ENCODE assay signal across 1 cellular context in the genomic region with DNA sequence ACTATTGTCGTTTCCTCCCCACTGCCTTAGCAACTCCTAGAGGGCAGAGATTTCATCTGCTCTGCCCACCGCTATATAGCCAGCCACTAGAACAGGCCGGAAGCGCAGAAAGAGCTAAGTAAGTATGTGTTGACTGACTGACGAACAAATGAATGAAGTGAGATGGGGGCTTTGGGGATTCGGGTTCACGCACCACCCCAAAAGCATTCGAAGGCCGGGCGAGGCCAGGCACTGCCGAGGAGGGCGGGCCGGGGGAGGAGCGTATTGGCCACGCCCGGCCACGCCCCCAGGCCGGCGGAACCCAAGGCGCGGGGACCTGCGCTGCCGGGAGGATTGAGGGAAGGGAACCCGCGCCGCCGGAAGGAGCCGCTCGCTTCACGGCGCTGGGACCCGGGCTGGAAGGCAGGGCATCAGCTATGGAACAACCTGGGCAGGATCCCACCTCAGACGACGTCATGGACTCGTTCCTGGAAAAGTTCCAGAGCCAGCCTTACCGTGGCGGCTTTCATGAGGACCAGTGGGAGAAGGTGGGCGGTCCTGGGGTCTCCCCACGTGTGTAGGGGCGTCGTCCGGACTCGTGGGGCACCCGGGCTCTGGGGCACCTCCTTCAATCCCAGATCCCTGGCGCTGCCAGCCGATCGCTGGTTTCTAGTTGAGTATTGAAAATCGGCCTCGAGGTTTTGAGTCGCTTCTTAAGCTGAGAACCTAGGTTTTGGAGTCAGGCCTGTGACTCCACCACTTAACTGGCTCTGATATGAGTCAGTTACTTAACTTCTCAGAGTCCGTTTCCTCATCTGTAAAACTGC.
A peak's percentile ranks its signal among the peaks of the same experiment; 100 is the strongest.
TF ChIP-seq lines count a peak whose summit lies in the region.

A gene with protein sequence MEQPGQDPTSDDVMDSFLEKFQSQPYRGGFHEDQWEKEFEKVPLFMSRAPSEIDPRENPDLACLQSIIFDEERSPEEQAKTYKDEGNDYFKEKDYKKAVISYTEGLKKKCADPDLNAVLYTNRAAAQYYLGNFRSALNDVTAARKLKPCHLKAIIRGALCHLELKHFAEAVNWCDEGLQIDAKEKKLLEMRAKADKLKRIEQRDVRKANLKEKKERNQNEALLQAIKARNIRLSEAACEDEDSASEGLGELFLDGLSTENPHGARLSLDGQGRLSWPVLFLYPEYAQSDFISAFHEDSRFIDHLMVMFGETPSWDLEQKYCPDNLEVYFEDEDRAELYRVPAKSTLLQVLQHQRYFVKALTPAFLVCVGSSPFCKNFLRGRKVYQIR (plus strand): TSS at position 369 of the 806 bp plus-strand sequence. CDS start 48 bp downstream, at position 417.

TF ChIP-seq in HepG2, 621 proteins besides CTCF, POLR2A, EP300 and RAD21 (continued from another document and continues in another):
- TF ChIP-seq, protein P1, sequence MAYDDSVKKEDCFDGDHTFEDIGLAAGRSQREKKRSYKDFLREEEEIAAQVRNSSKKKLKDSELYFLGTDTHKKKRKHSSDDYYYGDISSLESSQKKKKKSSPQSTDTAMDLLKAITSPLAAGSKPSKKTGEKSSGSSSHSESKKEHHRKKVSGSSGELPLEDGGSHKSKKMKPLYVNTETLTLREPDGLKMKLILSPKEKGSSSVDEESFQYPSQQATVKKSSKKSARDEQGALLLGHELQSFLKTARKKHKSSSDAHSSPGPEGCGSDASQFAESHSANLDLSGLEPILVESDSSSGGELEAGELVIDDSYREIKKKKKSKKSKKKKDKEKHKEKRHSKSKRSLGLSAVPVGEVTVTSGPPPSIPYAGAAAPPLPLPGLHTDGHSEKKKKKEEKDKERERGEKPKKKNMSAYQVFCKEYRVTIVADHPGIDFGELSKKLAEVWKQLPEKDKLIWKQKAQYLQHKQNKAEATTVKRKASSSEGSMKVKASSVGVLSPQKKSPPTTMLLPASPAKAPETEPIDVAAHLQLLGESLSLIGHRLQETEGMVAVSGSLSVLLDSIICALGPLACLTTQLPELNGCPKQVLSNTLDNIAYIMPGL (CRISPR knock-in tag; IDR thresholded peaks at IDR 0.05; ENCODE audit: borderline replicate concordance in 1 of 2, low read depth in 1 of 2), result peak; percentile 82
- TF ChIP-seq PCBP2 (optimal IDR thresholded peaks at IDR 0.05; ENCODE audit: low read depth, low read length, poor library complexity, severe bottlenecking) (no peak), ZNF776 (CRISPR knock-in tag; IDR thresholded peaks at IDR 0.05) (peak; percentile 69; the same call in 1 of the 2 replicates), ZNF264 (CRISPR knock-in tag; IDR thresholded peaks at IDR 0.05) (0 out of 2 replicates have a peak, but pooled peaks have one; percentile 32), KDM3A (CRISPR knock-in tag; IDR thresholded peaks at IDR 0.05; ENCODE audit: low read depth) (peak; percentile 77; the same call in 1 of the 2 replicates), TEAD3 (CRISPR knock-in tag; optimal IDR thresholded peaks at IDR 0.05; ENCODE audit: borderline replicate concordance) (peak; percentile 76), ZNF891 (CRISPR knock-in tag; IDR thresholded peaks at IDR 0.05) (peak; percentile 87), ZNF256 (CRISPR knock-in tag; conservative IDR thresholded peaks at IDR 0.05) (peak; percentile 80; the same call in 1 of the 2 replicates), ZNF430 (CRISPR knock-in tag; IDR thresholded peaks at IDR 0.05) (peak; percentile 66; the same call in 1 of the 2 replicates), ZNF569 (CRISPR knock-in tag; IDR thresholded peaks at IDR 0.05; ENCODE audit: borderline replicate concordance) (no peak), ZNF451 (CRISPR knock-in tag; IDR thresholded peaks at IDR 0.05) (peak; percentile 45; the same call in 1 of the 2 replicates), SOX6 (IDR thresholded peaks at IDR 0.05) (no peak), SOX6 (CRISPR knock-in tag; IDR thresholded peaks at IDR 0.05) (peak; percentile 78), MIXL1 (CRISPR knock-in tag; IDR thresholded peaks at IDR 0.05) (peak; percentile 65), RORA (CRISPR knock-in tag; IDR thresholded peaks at IDR 0.05) (no peak), POLR2AphosphoS5 (IDR thresholded peaks at IDR 0.05; ENCODE audit: low read depth, low read length) (peak; percentile 88), XRCC5 (optimal IDR thresholded peaks at IDR 0.05; ENCODE audit: low read length) (peak; percentile 96), RBM39 (IDR thresholded peaks at IDR 0.05; ENCODE audit: low read depth, low read length, poor library complexity, severe bottlenecking) (peak; percentile 89), DNMT1 (CRISPR knock-in tag; IDR thresholded peaks at IDR 0.05) (0 out of 2 replicates have a peak, but pooled peaks have one; percentile 88), MIER3 (CRISPR knock-in tag; IDR thresholded peaks at IDR 0.05; ENCODE audit: borderline replicate concordance) (peak; percentile 59; the same call in 1 of the 2 replicates), KAT7 (CRISPR knock-in tag; IDR thresholded peaks at IDR 0.05; ENCODE audit: borderline replicate concordance) (peak; percentile 76; the same call in 1 of the 2 replicates), HMG20A (CRISPR knock-in tag; IDR thresholded peaks at IDR 0.05; ENCODE audit: borderline replicate concordance) (peak; percentile 32; the same call in 1 of the 2 replicates), ZNF761 (CRISPR knock-in tag; conservative IDR thresholded peaks at IDR 0.05) (0 out of 2 replicates have a peak, but pooled peaks have one; percentile 73), NFE2L2 (IDR thresholded peaks at IDR 0.05; ENCODE audit: low read length) (no peak), ADNP (CRISPR knock-in tag; IDR thresholded peaks at IDR 0.05) (0 out of 2 replicates have a peak, but pooled peaks have one; percentile 12)
- TF ChIP-seq, protein P2, sequence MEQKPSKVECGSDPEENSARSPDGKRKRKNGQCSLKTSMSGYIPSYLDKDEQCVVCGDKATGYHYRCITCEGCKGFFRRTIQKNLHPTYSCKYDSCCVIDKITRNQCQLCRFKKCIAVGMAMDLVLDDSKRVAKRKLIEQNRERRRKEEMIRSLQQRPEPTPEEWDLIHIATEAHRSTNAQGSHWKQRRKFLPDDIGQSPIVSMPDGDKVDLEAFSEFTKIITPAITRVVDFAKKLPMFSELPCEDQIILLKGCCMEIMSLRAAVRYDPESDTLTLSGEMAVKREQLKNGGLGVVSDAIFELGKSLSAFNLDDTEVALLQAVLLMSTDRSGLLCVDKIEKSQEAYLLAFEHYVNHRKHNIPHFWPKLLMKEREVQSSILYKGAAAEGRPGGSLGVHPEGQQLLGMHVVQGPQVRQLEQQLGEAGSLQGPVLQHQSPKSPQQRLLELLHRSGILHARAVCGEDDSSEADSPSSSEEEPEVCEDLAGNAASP (CRISPR knock-in tag; IDR thresholded peaks at IDR 0.05; ENCODE audit: borderline replicate concordance), result peak; percentile 69; the same call in 1 of the 2 replicates
- TF ChIP-seq, protein P3, sequence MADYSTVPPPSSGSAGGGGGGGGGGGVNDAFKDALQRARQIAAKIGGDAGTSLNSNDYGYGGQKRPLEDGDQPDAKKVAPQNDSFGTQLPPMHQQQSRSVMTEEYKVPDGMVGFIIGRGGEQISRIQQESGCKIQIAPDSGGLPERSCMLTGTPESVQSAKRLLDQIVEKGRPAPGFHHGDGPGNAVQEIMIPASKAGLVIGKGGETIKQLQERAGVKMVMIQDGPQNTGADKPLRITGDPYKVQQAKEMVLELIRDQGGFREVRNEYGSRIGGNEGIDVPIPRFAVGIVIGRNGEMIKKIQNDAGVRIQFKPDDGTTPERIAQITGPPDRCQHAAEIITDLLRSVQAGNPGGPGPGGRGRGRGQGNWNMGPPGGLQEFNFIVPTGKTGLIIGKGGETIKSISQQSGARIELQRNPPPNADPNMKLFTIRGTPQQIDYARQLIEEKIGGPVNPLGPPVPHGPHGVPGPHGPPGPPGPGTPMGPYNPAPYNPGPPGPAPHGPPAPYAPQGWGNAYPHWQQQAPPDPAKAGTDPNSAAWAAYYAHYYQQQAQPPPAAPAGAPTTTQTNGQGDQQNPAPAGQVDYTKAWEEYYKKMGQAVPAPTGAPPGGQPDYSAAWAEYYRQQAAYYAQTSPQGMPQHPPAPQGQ (CRISPR knock-in tag; IDR thresholded peaks at IDR 0.05; ENCODE audit: borderline replicate concordance), result no peak
- TF ChIP-seq, protein P4, sequence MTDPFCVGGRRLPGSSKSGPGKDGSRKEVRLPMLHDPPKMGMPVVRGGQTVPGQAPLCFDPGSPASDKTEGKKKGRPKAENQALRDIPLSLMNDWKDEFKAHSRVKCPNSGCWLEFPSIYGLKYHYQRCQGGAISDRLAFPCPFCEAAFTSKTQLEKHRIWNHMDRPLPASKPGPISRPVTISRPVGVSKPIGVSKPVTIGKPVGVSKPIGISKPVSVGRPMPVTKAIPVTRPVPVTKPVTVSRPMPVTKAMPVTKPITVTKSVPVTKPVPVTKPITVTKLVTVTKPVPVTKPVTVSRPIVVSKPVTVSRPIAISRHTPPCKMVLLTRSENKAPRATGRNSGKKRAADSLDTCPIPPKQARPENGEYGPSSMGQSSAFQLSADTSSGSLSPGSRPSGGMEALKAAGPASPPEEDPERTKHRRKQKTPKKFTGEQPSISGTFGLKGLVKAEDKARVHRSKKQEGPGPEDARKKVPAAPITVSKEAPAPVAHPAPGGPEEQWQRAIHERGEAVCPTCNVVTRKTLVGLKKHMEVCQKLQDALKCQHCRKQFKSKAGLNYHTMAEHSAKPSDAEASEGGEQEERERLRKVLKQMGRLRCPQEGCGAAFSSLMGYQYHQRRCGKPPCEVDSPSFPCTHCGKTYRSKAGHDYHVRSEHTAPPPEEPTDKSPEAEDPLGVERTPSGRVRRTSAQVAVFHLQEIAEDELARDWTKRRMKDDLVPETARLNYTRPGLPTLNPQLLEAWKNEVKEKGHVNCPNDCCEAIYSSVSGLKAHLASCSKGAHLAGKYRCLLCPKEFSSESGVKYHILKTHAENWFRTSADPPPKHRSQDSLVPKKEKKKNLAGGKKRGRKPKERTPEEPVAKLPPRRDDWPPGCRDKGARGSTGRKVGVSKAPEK (CRISPR knock-in tag; IDR thresholded peaks at IDR 0.05; ENCODE audit: borderline replicate concordance), result no peak
- TF ChIP-seq, protein P5, sequence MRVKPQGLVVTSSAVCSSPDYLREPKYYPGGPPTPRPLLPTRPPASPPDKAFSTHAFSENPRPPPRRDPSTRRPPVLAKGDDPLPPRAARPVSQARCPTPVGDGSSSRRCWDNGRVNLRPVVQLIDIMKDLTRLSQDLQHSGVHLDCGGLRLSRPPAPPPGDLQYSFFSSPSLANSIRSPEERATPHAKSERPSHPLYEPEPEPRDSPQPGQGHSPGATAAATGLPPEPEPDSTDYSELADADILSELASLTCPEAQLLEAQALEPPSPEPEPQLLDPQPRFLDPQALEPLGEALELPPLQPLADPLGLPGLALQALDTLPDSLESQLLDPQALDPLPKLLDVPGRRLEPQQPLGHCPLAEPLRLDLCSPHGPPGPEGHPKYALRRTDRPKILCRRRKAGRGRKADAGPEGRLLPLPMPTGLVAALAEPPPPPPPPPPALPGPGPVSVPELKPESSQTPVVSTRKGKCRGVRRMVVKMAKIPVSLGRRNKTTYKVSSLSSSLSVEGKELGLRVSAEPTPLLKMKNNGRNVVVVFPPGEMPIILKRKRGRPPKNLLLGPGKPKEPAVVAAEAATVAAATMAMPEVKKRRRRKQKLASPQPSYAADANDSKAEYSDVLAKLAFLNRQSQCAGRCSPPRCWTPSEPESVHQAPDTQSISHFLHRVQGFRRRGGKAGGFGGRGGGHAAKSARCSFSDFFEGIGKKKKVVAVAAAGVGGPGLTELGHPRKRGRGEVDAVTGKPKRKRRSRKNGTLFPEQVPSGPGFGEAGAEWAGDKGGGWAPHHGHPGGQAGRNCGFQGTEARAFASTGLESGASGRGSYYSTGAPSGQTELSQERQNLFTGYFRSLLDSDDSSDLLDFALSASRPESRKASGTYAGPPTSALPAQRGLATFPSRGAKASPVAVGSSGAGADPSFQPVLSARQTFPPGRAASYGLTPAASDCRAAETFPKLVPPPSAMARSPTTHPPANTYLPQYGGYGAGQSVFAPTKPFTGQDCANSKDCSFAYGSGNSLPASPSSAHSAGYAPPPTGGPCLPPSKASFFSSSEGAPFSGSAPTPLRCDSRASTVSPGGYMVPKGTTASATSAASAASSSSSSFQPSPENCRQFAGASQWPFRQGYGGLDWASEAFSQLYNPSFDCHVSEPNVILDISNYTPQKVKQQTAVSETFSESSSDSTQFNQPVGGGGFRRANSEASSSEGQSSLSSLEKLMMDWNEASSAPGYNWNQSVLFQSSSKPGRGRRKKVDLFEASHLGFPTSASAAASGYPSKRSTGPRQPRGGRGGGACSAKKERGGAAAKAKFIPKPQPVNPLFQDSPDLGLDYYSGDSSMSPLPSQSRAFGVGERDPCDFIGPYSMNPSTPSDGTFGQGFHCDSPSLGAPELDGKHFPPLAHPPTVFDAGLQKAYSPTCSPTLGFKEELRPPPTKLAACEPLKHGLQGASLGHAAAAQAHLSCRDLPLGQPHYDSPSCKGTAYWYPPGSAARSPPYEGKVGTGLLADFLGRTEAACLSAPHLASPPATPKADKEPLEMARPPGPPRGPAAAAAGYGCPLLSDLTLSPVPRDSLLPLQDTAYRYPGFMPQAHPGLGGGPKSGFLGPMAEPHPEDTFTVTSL (CRISPR knock-in tag; IDR thresholded peaks at IDR 0.05; ENCODE audit: borderline replicate concordance), result peak; percentile 21; the same call in 1 of the 2 replicates
- TF ChIP-seq, protein P6, sequence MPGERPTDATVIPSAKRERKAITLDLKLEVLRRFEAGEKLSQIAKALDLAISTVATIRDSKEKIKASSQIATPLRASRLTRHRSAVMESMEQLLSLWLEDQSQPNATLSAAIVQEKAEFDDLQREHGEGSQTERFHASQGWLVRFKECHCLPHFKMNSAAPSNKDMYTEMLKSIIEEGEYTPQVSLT (CRISPR knock-in tag; IDR thresholded peaks at IDR 0.05; ENCODE audit: borderline replicate concordance, low read depth), result no peak
- TF ChIP-seq, protein P7, sequence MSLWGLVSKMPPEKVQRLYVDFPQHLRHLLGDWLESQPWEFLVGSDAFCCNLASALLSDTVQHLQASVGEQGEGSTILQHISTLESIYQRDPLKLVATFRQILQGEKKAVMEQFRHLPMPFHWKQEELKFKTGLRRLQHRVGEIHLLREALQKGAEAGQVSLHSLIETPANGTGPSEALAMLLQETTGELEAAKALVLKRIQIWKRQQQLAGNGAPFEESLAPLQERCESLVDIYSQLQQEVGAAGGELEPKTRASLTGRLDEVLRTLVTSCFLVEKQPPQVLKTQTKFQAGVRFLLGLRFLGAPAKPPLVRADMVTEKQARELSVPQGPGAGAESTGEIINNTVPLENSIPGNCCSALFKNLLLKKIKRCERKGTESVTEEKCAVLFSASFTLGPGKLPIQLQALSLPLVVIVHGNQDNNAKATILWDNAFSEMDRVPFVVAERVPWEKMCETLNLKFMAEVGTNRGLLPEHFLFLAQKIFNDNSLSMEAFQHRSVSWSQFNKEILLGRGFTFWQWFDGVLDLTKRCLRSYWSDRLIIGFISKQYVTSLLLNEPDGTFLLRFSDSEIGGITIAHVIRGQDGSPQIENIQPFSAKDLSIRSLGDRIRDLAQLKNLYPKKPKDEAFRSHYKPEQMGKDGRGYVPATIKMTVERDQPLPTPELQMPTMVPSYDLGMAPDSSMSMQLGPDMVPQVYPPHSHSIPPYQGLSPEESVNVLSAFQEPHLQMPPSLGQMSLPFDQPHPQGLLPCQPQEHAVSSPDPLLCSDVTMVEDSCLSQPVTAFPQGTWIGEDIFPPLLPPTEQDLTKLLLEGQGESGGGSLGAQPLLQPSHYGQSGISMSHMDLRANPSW (CRISPR knock-in tag; IDR thresholded peaks at IDR 0.05; ENCODE audit: borderline replicate concordance), result peak; percentile 66; the same call in 1 of the 2 replicates
- TF ChIP-seq, protein P8, sequence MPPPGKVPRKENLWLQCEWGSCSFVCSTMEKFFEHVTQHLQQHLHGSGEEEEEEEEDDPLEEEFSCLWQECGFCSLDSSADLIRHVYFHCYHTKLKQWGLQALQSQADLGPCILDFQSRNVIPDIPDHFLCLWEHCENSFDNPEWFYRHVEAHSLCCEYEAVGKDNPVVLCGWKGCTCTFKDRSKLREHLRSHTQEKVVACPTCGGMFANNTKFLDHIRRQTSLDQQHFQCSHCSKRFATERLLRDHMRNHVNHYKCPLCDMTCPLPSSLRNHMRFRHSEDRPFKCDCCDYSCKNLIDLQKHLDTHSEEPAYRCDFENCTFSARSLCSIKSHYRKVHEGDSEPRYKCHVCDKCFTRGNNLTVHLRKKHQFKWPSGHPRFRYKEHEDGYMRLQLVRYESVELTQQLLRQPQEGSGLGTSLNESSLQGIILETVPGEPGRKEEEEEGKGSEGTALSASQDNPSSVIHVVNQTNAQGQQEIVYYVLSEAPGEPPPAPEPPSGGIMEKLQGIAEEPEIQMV (CRISPR knock-in tag; IDR thresholded peaks at IDR 0.05; ENCODE audit: low read depth), result no peak
